ENCODE assay signal across 1 cellular context in genomic region chr1:27154991-27155781, GRCh38.
TF ChIP-seq lines count a peak whose summit lies in the region.

Gene SLC9A1 (minus strand): TSS chr1:27155125. CDS start chr1:27154334, 791 bp downstream.

TF ChIP-seq in GM12878, 131 proteins besides CTCF, POLR2A, EP300 and RAD21 (continued from another document and continues in another):
- TF ChIP-seq CEBPZ (IDR thresholded peaks at IDR 0.05; ENCODE audit: low read depth, low read length) (no peak), BHLHE40 (IDR thresholded peaks at IDR 0.05; ENCODE audit: borderline replicate concordance in 1 of 2, low read depth in 2 of 2, low read length in 1 of 2) (peak; percentile 64 to 80; a peak in 3 of 4 replicates), SIN3A (IDR thresholded peaks at IDR 0.05; ENCODE audit: low read depth, low read length) (peak; percentile 86), CBFB (IDR thresholded peaks at IDR 0.05; ENCODE audit: low read depth) (peak; percentile 95), ZBTB40 (IDR thresholded peaks at IDR 0.05; ENCODE audit: borderline replicate concordance) (peak; percentile 64; the same call in 1 of the 2 replicates), POLR2AphosphoS5 (IDR thresholded peaks at IDR 0.05; ENCODE audit: low read length) (peak; percentile 100), ATF2 (IDR thresholded peaks at IDR 0.05; ENCODE audit: low read length) (peak; percentile 96), NFIC (IDR thresholded peaks at IDR 0.05; ENCODE audit: low read depth, low read length) (peak; percentile 68; the same call in 1 of the 2 replicates), FOXK2 (IDR thresholded peaks at IDR 0.05) (no peak), PAX5 (IDR thresholded peaks at IDR 0.05; ENCODE audit: borderline replicate concordance, low read depth, low read length) (peak; percentile 71; the same call in 1 of the 2 replicates), SP1 (IDR thresholded peaks at IDR 0.05; ENCODE audit: low read depth, low read length) (peak; percentile 73), ZNF274 (IDR thresholded peaks at IDR 0.05; ENCODE audit: insufficient read depth, insufficient read length) (no peak), TCF12 (IDR thresholded peaks at IDR 0.05; ENCODE audit: low read depth, low read length) (peak; percentile 91), JUNB (IDR thresholded peaks at IDR 0.05) (peak; percentile 68), ZZZ3 (IDR thresholded peaks at IDR 0.05; ENCODE audit: control insufficient read depth, insufficient read length, low read depth) (no peak), E4F1 (IDR thresholded peaks at IDR 0.05; ENCODE audit: borderline replicate concordance, partially characterized antibody) (peak; percentile 61), ZSCAN29 (IDR thresholded peaks at IDR 0.05) (0 out of 2 replicates have a peak, but pooled peaks have one; percentile 41), ZNF24 (IDR thresholded peaks at IDR 0.05) (peak; percentile 68), NFXL1 (IDR thresholded peaks at IDR 0.05; ENCODE audit: borderline replicate concordance) (no peak; the same call in 1 of the 2 replicates), CEBPB (IDR thresholded peaks at IDR 0.05; ENCODE audit: borderline replicate concordance in 1 of 2, low read depth in 2 of 2, low read length in 2 of 2) (no peak), ZNF592 (IDR thresholded peaks at IDR 0.05) (no peak), BMI1 (IDR thresholded peaks at IDR 0.05; ENCODE audit: borderline replicate concordance) (no peak), SREBF1 (IDR thresholded peaks at IDR 0.05; ENCODE audit: low read length) (no peak), RB1 (IDR thresholded peaks at IDR 0.05; ENCODE audit: borderline replicate concordance) (peak; percentile 90; the same call in 1 of the 2 replicates), GATAD2B (conservative IDR thresholded peaks at IDR 0.05; ENCODE audit: low read depth) (no peak), SMAD5 (IDR thresholded peaks at IDR 0.05; ENCODE audit: low read depth) (peak; percentile 97), SRF (IDR thresholded peaks at IDR 0.05; ENCODE audit: low read depth in 2 of 2, low read length in 2 of 2) (no peak; a peak in 1 of 4 replicates), IRF3 (IDR thresholded peaks at IDR 0.05) (no peak), YY1 (IDR thresholded peaks at IDR 0.05; ENCODE audit: low read depth, low read length) (peak; percentile 89), EED (IDR thresholded peaks at IDR 0.05; ENCODE audit: low read depth) (no peak), HDGF (IDR thresholded peaks at IDR 0.05) (no peak), IKZF2 (IDR thresholded peaks at IDR 0.05) (peak in 1 of 2 experiments; percentile 55; a peak in 3 of 4 replicates), CBX5 (IDR thresholded peaks at IDR 0.05; ENCODE audit: low read depth) (peak; percentile 90), STAT1 (conservative IDR thresholded peaks at IDR 0.05) (0 out of 2 replicates have a peak, but pooled peaks have one; percentile 75), SPI1 (IDR thresholded peaks at IDR 0.05; ENCODE audit: borderline replicate concordance, insufficient read depth, low read depth, low read length) (no peak), KAT2A (conservative IDR thresholded peaks at IDR 0.05; ENCODE audit: control insufficient read depth, low read depth, low read length) (no peak), RFX5 (IDR thresholded peaks at IDR 0.05; ENCODE audit: low read depth, low read length) (0 out of 2 replicates have a peak, but pooled peaks have one; percentile 54), TCF7 (IDR thresholded peaks at IDR 0.05; ENCODE audit: borderline replicate concordance) (no peak), IRF5 (IDR thresholded peaks at IDR 0.05; ENCODE audit: borderline replicate concordance) (no peak), NR2F1 (conservative IDR thresholded peaks at IDR 0.05) (0 out of 2 replicates have a peak, but pooled peaks have one; percentile 38), DPF2 (IDR thresholded peaks at IDR 0.05) (peak; percentile 66; the same call in 1 of the 2 replicates), USF2 (IDR thresholded peaks at IDR 0.05; ENCODE audit: borderline replicate concordance, low read depth, low read length) (no peak), KDM1A (IDR thresholded peaks at IDR 0.05; ENCODE audit: borderline replicate concordance) (no peak)
